Comparison of ENCODE assay signal across 1 cellular context in genomic region chr22:38984782-38985757, GRCh38.
A peak's percentile ranks its signal among the peaks of the same experiment; 100 is the strongest.
TF ChIP-seq lines count a peak whose summit lies in the region.

No MANE protein-coding gene starts in this region.

TF ChIP-seq in GM12878, 131 proteins besides CTCF, POLR2A, EP300 and RAD21 (continued from another document):
- TF ChIP-seq REST (IDR thresholded peaks at IDR 0.05; ENCODE audit: low read depth, low read length) (0 out of 2 replicates have a peak, but pooled peaks have one; percentile 29), DPF2 (IDR thresholded peaks at IDR 0.05) (peak; percentile 81), CEBPB (IDR thresholded peaks at IDR 0.05; ENCODE audit: borderline replicate concordance in 1 of 2, low read depth in 2 of 2, low read length in 2 of 2) (peak; percentile 10 to 87; a peak in 1 of 4 replicates), PML (IDR thresholded peaks at IDR 0.05; ENCODE audit: low read length) (peak; percentile 67), NBN (IDR thresholded peaks at IDR 0.05) (peak; percentile 99), IKZF2 (IDR thresholded peaks at IDR 0.05) (peak; percentile 97 to 99), BACH1 (IDR thresholded peaks at IDR 0.05; ENCODE audit: borderline replicate concordance) (peak; percentile 58; the same call in 1 of the 2 replicates), SKIL (IDR thresholded peaks at IDR 0.05; ENCODE audit: low read depth, poor library complexity, severe bottlenecking) (peak; percentile 97), ATF7 (IDR thresholded peaks at IDR 0.05; ENCODE audit: low read depth) (peak; percentile 98), RAD51 (IDR thresholded peaks at IDR 0.05) (peak; percentile 87), IKZF1 (conservative IDR thresholded peaks at IDR 0.05) (peak; percentile 94), GATAD2B (conservative IDR thresholded peaks at IDR 0.05; ENCODE audit: low read depth) (peak; percentile 74; the same call in 1 of the 2 replicates), IRF4 (IDR thresholded peaks at IDR 0.05; ENCODE audit: low read depth, low read length) (0 out of 2 replicates have a peak, but pooled peaks have one; percentile 39), ZNF384 (IDR thresholded peaks at IDR 0.05; ENCODE audit: borderline replicate concordance, low read depth, low read length) (peak; percentile 86), TBL1XR1 (IDR thresholded peaks at IDR 0.05; ENCODE audit: low read depth, low read length) (peak; percentile 98)
